Comparison of ENCODE assay signal across 30 cellular contexts in genomic region chr2:21821697-21822227, GRCh38.
A peak's percentile ranks its signal among the peaks of the same experiment; 100 is the strongest.
DNase-seq lines count a peak whose midpoint lies in the region; FAIRE-seq and TF ChIP-seq lines count a peak whose summit lies in the region.
"Had no signal": no experiment of that assay in that cellular context is flagged by ENCODE, and none has a peak within 500 bp of the region (broad histone marks: within the 10 kb centered on the region; RNA-seq: fewer than 3 reads in every experiment).

No MANE protein-coding gene starts in this region.

- in situ Hi-C loops in GM13977 (cut with MboI; ENCODE audit: low pct_unique_long_range_greater_than_20kb, low sequenced_read_pairs, unreplicated experiment): no loop called here

- no peak overlapping the region for H3K4me3 ChIP-seq in fibroblast of villous mesenchyme (ENCODE audit: low read depth, low read length)
- H3K4me3 ChIP-seq in skeletal muscle satellite cell (ENCODE audit: low read length): no peak overlapping the region
- H3K4me3 ChIP-seq in MG63: no peak overlapping the region
- H3K4me3 ChIP-seq: coronary artery, gastroesophageal sphincter, pancreas, smooth muscle cell, testis had no signal

- H3K27me3 ChIP-seq in skeletal muscle satellite cell (ENCODE audit: control insufficient read depth, insufficient read depth, low read length) (no peaks in the 10 kb centered on the region), MG63 (no peaks in the 10 kb centered on the region)
- H3K27me3 ChIP-seq: gastroesophageal sphincter, pancreas, testis had no signal

- DNase-seq in GM12892 (ENCODE audit: insufficient read length) (no peak), NCI-H526 treated with DMSO at 0.1 percent for 48 hours (lab: John Stamatoyannopoulos, UW) (peak; percentile 91), fibroblast of villous mesenchyme (ENCODE audit: low read depth) (peak; percentile 38), MG63 (no peak), globus pallidus (ENCODE audit: low spot score) (no peak), LoVo (ENCODE audit: low spot score) (no peak), GM13977 (ENCODE audit: low spot score) (no peak)
- DNase-seq: activated CD4-positive, alpha-beta T cell treated with anti-CD3 and anti-CD28 coated beads, Interleukin-2, amount 10 ng/mL, durations not matched to agents 7 days and 5 days; activated gamma-delta T cell; activated naive CD8-positive, alpha-beta T cell treated with anti-CD3 and anti-CD28 coated beads for 36 hours; activated T-cell treated with anti-CD3 and anti-CD28 coated beads, Interleukin-2, amount 50 U/mL, for 1 hour; AML-193; CD8-positive, alpha-beta T cell; effector memory CD4-positive, alpha-beta T cell; hippocampal formation; left cardiac atrium; NCI-H1092 treated with DMSO at 0.1 percent for 48 hours; NCI-H446; nephron progenitor cell; pancreas; stimulated activated naive CD4-positive, alpha-beta T cell; T1000; testis had no signal

- peak overlapping the region; percentile 3 for H3K4me2 ChIP-seq in skeletal muscle satellite cell (ENCODE audit: low read length)
- H3K4me2 ChIP-seq: smooth muscle cell had no signal

- peaks cover 28% of the 10 kb centered on the region for H3K4me1 ChIP-seq in skeletal muscle satellite cell (ENCODE audit: control insufficient read depth, insufficient read depth, low read length)
- H3K4me1 ChIP-seq: pancreas had no signal

- no peak for TF ChIP-seq POLR2A in GM12892 (IDR thresholded peaks at IDR 0.05; ENCODE audit: low read depth, low read length)

- peak overlapping the region; percentile 19 for H3K9ac ChIP-seq in skeletal muscle satellite cell (ENCODE audit: low read depth, low read length)

- H3K9me3 ChIP-seq in skeletal muscle satellite cell (replicated peaks; ENCODE audit: low read length) (no peaks in the 10 kb centered on the region), MG63 (no peaks in the 10 kb centered on the region)
- H3K9me3 ChIP-seq: gastroesophageal sphincter, pancreas, testis had no signal

- TF ChIP-seq CTCF in fibroblast of villous mesenchyme (IDR thresholded peaks at IDR 0.05; ENCODE audit: insufficient read depth, low read depth, low read length) (no peak), GM13977 (IDR thresholded peaks at IDR 0.05; ENCODE audit: extremely low read depth, insufficient read depth, missing control alignments) (no peak)

- FAIRE-seq in GM12892 (lab: Jason Lieb, UNC): peak; percentile 36
- FAIRE-seq: astrocyte, pancreas, urothelium cell line had no signal

- no peaks in the 10 kb centered on the region for H3K36me3 ChIP-seq in skeletal muscle satellite cell (ENCODE audit: insufficient read depth, low read length)
- no peaks in the 10 kb centered on the region for H3K36me3 ChIP-seq in MG63
- H3K36me3 ChIP-seq: gastroesophageal sphincter, pancreas, WERI-Rb-1 had no signal

Comparison
In these comparisons a context has a peak if more than half of its experiments do, and no peak if none do; other contexts are left out.
1. DNase-seq: peak in NCI-H526 treated with DMSO at 0.1 percent for 48 hours (single experiment) and fibroblast of villous mesenchyme (single experiment); none in GM12892 (single experiment), MG63 (single experiment), globus pallidus (single experiment), LoVo (single experiment) and GM13977 (single experiment).